In the genomic region with DNA sequence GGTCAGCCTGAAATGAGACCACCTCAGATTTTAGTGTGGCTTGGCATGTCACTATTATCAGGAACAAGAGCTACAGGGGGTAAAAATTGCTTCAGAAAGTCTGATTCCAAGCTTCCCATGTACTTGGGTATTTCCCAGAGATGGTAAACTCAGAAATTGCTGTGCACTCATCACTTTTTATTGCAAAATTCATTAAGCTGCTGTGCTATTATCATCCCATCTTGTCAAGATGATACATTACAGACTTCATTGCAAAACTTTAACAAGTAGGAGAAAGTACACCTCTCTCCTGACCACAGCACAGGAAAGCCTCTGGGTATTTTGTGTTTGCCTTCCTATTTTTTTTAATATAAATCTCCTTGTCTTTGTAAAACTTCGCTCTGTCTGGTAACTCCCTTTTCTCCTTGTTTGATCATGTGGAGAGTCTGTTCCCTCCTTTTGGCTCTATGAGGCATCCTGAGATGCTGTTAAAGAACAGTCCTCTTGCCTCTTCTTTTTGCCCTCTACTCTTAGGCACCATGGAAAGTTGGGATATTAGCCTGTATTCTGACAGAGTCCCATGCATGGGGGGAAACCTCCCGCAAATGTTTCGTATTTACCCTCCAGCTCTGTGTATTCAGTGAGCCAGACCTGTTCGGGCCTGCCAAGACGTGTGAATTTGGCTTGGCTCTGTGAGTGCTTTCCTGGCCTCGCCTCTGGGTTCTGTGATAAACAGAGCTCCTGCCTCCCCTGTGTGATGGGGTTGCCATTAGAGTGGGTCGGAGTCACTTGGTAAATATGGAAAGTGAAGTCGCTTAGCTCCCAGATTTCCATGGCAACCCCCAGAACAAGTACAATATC, we compare ENCODE assay signal across 11 cellular contexts.
DNase-seq lines count a peak whose midpoint lies in the region; ATAC-seq and TF ChIP-seq lines count a peak whose summit lies in the region.
"Had no signal": no experiment of that assay in that cellular context is flagged by ENCODE, and none has a peak within 500 bp of the region (broad histone marks: within the 10 kb centered on the region; RNA-seq: fewer than 3 reads in every experiment).

No MANE protein-coding gene starts in this region.

- peaks cover 65% of the 10 kb centered on the region for H3K4me1 ChIP-seq in SJSA1 (replicated peaks)

- no peak overlapping the region for H3K4me3 Mint-ChIP-seq in stimulated activated effector memory CD8-positive, alpha-beta T cell treated with anti-CD3 and anti-CD28 coated beads, Interleukin-12 subunit alpha, Interleukin-12 subunit beta, amount 100 ng/mL, for 72 hours
- H3K4me3 Mint-ChIP-seq in HFFc6 (no peak overlapping the region), osteocyte (ENCODE audit: unreplicated experiment) (no peak overlapping the region)
- H3K4me3 Mint-ChIP-seq: activated CD4-positive, alpha-beta T cell treated with anti-CD3 and anti-CD28 coated beads for 36 hours; naive thymus-derived CD4-positive, alpha-beta T cell had no signal

- no peaks in the 10 kb centered on the region; the same call in 1 of the 2 replicates for H3K9me3 ChIP-seq in MG63
- H3K9me3 ChIP-seq in SJSA1 (replicated peaks), result no peaks in the 10 kb centered on the region

- peak overlapping the region; percentile 46 for H3K27ac ChIP-seq in SJSA1

- H3K27me3 ChIP-seq in MG63 (no peaks in the 10 kb centered on the region), SJSA1 (replicated peaks) (no peaks in the 10 kb centered on the region)

- peaks cover 20% of the 10 kb centered on the region for H3K36me3 Mint-ChIP-seq in stimulated activated effector memory CD8-positive, alpha-beta T cell treated with anti-CD3 and anti-CD28 coated beads, Interleukin-12 subunit alpha, Interleukin-12 subunit beta, amount 100 ng/mL, for 72 hours
- no peaks in the 10 kb centered on the region for H3K36me3 Mint-ChIP-seq in HFFc6 (ENCODE audit: low read depth)
- H3K36me3 Mint-ChIP-seq in osteocyte (ENCODE audit: unreplicated experiment), result no peaks in the 10 kb centered on the region

- ATAC-seq in Right ventricle myocardium superior (ENCODE audit: poor library complexity) (peak; percentile 86), HG03442 (IDR thresholded peaks at IDR 0.05; ENCODE audit: unreplicated experiment) (no peak)
- no peak for ATAC-seq in stimulated activated effector memory CD8-positive, alpha-beta T cell treated with anti-CD3 and anti-CD28 coated beads, Interleukin-12 subunit alpha, Interleukin-12 subunit beta, amount 100 ng/mL, for 72 hours
- ATAC-seq: activated CD4-positive, alpha-beta T cell treated with anti-CD3 and anti-CD28 coated beads for 36 hours; naive thymus-derived CD4-positive, alpha-beta T cell had no signal

- H3K9me3 Mint-ChIP-seq in stimulated activated effector memory CD8-positive, alpha-beta T cell treated with anti-CD3 and anti-CD28 coated beads, Interleukin-12 subunit alpha, Interleukin-12 subunit beta, amount 100 ng/mL, for 72 hours, result no peaks in the 10 kb centered on the region
- no peaks in the 10 kb centered on the region for H3K9me3 Mint-ChIP-seq in HFFc6
- no peaks in the 10 kb centered on the region for H3K9me3 Mint-ChIP-seq in osteocyte (ENCODE audit: unreplicated experiment)
- H3K9me3 Mint-ChIP-seq: naive thymus-derived CD4-positive, alpha-beta T cell had no signal

- H3K36me3 ChIP-seq in MG63 (no peaks in the 10 kb centered on the region), SJSA1 (no peaks in the 10 kb centered on the region)

- no peak overlapping the region for H3K4me3 ChIP-seq in MG63
- no peak overlapping the region for H3K4me3 ChIP-seq in SJSA1

- DNase-seq in MG63 (peak; percentile 59), SJSA1 (ENCODE audit: low read depth in 1 of 2, low spot score in 2 of 2) (peak in 1 of 2 experiments; percentile 37), Right ventricle myocardium superior (peak; percentile 75), HFFc6 (no peak), osteocyte (ENCODE audit: extremely low spot score, unreplicated experiment) (no peak)
- no peak for DNase-seq in stimulated activated effector memory CD8-positive, alpha-beta T cell treated with anti-CD3 and anti-CD28 coated beads, Interleukin-12 subunit alpha, Interleukin-12 subunit beta, amount 100 ng/mL, for 72 hours (ENCODE audit: low spot score in 2 of 2)
- no peak for DNase-seq in activated CD4-positive, alpha-beta T cell treated with anti-CD3 and anti-CD28 coated beads for 4 hours
- DNase-seq: activated CD4-positive, alpha-beta T cell treated with anti-CD3 and anti-CD28 coated beads for 36 hours; GF-D8; naive thymus-derived CD4-positive, alpha-beta T cell had no signal

- TF ChIP-seq CTCF in HFFc6 (IDR thresholded peaks at IDR 0.05) (no peak), osteocyte (IDR thresholded peaks at IDR 0.05) (no peak)

- intact Hi-C loops in Right ventricle myocardium superior (cut with DNase I), result no loop called here

- H3K4me1 Mint-ChIP-seq in stimulated activated effector memory CD8-positive, alpha-beta T cell treated with anti-CD3 and anti-CD28 coated beads, Interleukin-12 subunit alpha, Interleukin-12 subunit beta, amount 100 ng/mL, for 72 hours, result peaks cover 25% of the 10 kb centered on the region
- H3K4me1 Mint-ChIP-seq in HFFc6 (ENCODE audit: low read depth), result peaks cover 43% of the 10 kb centered on the region
- peaks cover 9% of the 10 kb centered on the region for H3K4me1 Mint-ChIP-seq in osteocyte (ENCODE audit: unreplicated experiment)

- H3K27me3 Mint-ChIP-seq in HFFc6 (ENCODE audit: insufficient read depth) (no peaks in the 10 kb centered on the region), osteocyte (ENCODE audit: unreplicated experiment) (no peaks in the 10 kb centered on the region)
- H3K27me3 Mint-ChIP-seq: activated CD4-positive, alpha-beta T cell treated with anti-CD3 and anti-CD28 coated beads for 36 hours; naive thymus-derived CD4-positive, alpha-beta T cell had no signal

- peak overlapping the region; percentile 30 for H3K27ac Mint-ChIP-seq in stimulated activated effector memory CD8-positive, alpha-beta T cell treated with anti-CD3 and anti-CD28 coated beads, Interleukin-12 subunit alpha, Interleukin-12 subunit beta, amount 100 ng/mL, for 72 hours
- H3K27ac Mint-ChIP-seq in HFFc6 (no peak overlapping the region), osteocyte (ENCODE audit: unreplicated experiment) (no peak overlapping the region)
- H3K27ac Mint-ChIP-seq: activated CD4-positive, alpha-beta T cell treated with anti-CD3 and anti-CD28 coated beads for 36 hours had no signal

Comparison
In these comparisons a context has a peak if more than half of its experiments do, and no peak if none do; other contexts are left out.
1. DNase-seq: peak in MG63 (single experiment) and Right ventricle myocardium superior (single experiment); none in stimulated activated effector memory CD8-positive, alpha-beta T cell treated with anti-CD3 and anti-CD28 coated beads, Interleukin-12 subunit alpha, Interleukin-12 subunit beta, amount 100 ng/mL, for 72 hours (0 of 2), HFFc6 (single experiment), osteocyte (single experiment) and activated CD4-positive, alpha-beta T cell treated with anti-CD3 and anti-CD28 coated beads for 4 hours (0 of 2).